Comparison of ENCODE assay signal across 2 cellular contexts in the genomic region with DNA sequence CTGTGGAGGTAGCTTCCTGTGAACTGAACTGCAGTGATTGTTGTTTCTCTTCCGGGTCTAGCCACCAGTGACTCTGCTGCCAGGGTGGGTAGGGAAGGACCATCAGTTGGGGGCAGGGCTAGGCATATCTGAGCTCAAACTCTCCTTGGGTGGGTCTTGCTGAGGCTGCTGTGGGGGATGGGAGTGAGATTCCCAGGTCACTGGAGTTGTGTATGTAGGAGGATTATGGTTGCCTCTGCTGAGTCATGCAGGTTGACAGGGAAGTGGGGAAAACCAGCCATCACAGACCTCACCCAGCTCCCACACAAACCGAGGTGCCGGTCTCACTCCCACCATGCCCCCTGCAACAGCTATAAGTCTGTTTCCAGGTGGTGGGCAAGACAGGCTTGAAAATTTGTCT.
TF ChIP-seq lines count a peak whose summit lies in the region.

No MANE protein-coding gene starts in this region.

TF ChIP-seq in GM23338, 12 proteins besides CTCF, POLR2A, EP300 and RAD21:
- no peak for TF ChIP-seq CREB1 (CRISPR knock-in tag; IDR thresholded peaks at IDR 0.05; ENCODE audit: low read depth)

TF ChIP-seq in H1, 55 proteins besides CTCF, POLR2A, EP300 and RAD21:
- TF ChIP-seq ASH2L (IDR thresholded peaks at IDR 0.05; ENCODE audit: low read length) (peak; percentile 24), SIN3A (conservative IDR thresholded peaks at IDR 0.05 in 1 of 2, IDR thresholded peaks at IDR 0.05 in 1 of 2; ENCODE audit: low read depth in 1 of 2, low read length in 2 of 2) (no peak), ZNF274 (IDR thresholded peaks at IDR 0.05; ENCODE audit: borderline replicate concordance, extremely low read depth, low read length) (no peak)
TF ChIP-seq in H1: peak in this region for 1.
